Comparison of ENCODE assay signal across 16 cellular contexts in the genomic region with DNA sequence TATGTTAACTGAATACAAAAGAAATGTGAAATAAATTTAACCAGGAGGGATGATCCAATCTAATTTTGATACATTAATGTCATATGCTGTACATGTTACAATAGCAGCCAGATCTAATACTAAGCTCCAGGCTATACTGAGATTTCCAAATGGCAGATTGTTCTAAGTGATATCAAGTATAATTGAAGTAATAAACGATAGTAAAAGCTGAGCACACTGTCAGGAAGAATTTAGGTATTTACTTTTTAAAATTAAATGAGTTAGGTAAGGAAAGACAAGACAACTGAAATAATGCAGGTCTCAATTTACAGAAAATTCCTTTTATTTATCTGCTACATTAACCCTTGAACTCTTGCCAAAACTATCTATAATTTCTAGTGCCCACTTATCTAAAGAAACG.
"Had no signal": no experiment of that assay in that cellular context is flagged by ENCODE, and none has a peak within 500 bp of the region (broad histone marks: within the 10 kb centered on the region; RNA-seq: fewer than 3 reads in every experiment).

No MANE protein-coding gene starts in this region.

- ATAC-seq: foreskin keratinocyte; left cardiac atrium; left ventricle myocardium superior; natural killer cell treated with Interleukin-12 subunit alpha and Interleukin-12 subunit beta and Interleukin-15 and Interleukin-18, amount 100 ng/mL, for 72 hours had no signal

- DNase-seq: effector CD4-positive, alpha-beta T cell; endodermal cell; erythroblast; foreskin keratinocyte; kidney; left cardiac atrium; left ventricle myocardium superior; mesenchymal stem cell; midbrain; nucleus accumbens; ovary; small intestine; stimulated activated CD4-positive, alpha-beta T cell treated with anti-CD3 and anti-CD28 coated beads, Interleukin-12 subunit alpha, Interleukin-12 subunit beta, amount 100 ng/mL, for 4 hours; stimulated activated CD4-positive, alpha-beta T cell treated with anti-CD3 and anti-CD28 coated beads, Interleukin-2, amount 100 ng/mL, for 48 hours; stimulated activated naive CD4-positive, alpha-beta T cell treated with Interleukin-2 at 50 U/mL for 16 hours had no signal
